ENCODE assay signal across 8 cellular contexts in the genomic region with DNA sequence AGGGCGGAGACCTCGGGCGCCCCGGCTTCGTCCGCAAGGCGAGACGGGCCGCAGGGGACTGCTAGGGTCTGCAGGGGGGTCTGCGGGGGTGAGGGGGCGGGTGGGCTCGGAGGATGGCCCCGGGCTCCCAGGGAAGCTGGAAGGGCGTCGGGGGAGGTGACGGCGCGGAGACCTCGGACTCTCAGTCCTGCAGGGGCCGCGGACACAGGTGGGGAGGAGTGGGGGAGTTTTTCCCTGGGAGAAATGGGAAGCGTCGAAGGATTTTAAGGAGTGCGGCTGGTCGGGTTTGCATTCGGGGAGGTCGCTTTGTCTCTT. TPM values are rescaled to one million over a fixed set of nuclear protein-coding genes. Genes with fewer than 3 reads are reported as not detected.
DNase-seq lines count a peak whose midpoint lies in the region; ATAC-seq and TF ChIP-seq lines count a peak whose summit lies in the region.

No MANE protein-coding gene starts in this region.

- no peaks in the 10 kb centered on the region for H3K36me3 Mint-ChIP-seq in activated naive CD4-positive, alpha-beta T cell treated with anti-CD3 and anti-CD28 coated beads, Interleukin-2, amount 50 U/mL, for 24 hours
- no peaks in the 10 kb centered on the region for H3K36me3 Mint-ChIP-seq in mesothelial cell of epicardium

- H3K27me3 ChIP-seq in mammary epithelial cell (ENCODE audit: insufficient read depth, low read length) (no peaks in the 10 kb centered on the region), upper lobe of right lung (no peaks in the 10 kb centered on the region)

- peak overlapping the region; percentile 77 for H3K4me2 ChIP-seq in mammary epithelial cell (ENCODE audit: insufficient read depth, low read depth, low read length)

- in situ Hi-C loops in mammary epithelial cell (cut with MboI; ENCODE audit: low sequenced_read_pairs in 2 of 2): no loop called here

- H3K79me2 ChIP-seq in mammary epithelial cell (ENCODE audit: insufficient read depth, low read length): no peaks in the 10 kb centered on the region

- H3K27ac ChIP-seq in mammary epithelial cell (ENCODE audit: insufficient read depth, low read depth, low read length): no peak overlapping the region
- no peak overlapping the region for H3K27ac ChIP-seq in upper lobe of right lung

- BruUV-seq in mammary epithelial cell (replicated peaks; lab: Mats Ljungman, UMichigan): no TSS peak

- TF ChIP-seq POLR2A in erythroblast (IDR thresholded peaks at IDR 0.05; ENCODE audit: low read length): no peak

- peak overlapping the region in 2 of 3 experiments; percentile 46 to 56 for H3K4me3 ChIP-seq in mammary epithelial cell (replicated peaks in 1 of 3; ENCODE audit: insufficient read depth in 1 of 3, low read depth in 2 of 3, low read length in 3 of 3)
- peak overlapping the region; percentile 64 for H3K4me3 ChIP-seq in upper lobe of right lung

- TF ChIP-seq CTCF in mammary epithelial cell (conservative IDR thresholded peaks at IDR 0.05 in 1 of 2, IDR thresholded peaks at IDR 0.05 in 1 of 2; ENCODE audit: extremely low read depth in 1 of 2, insufficient read depth in 1 of 2, low read depth in 1 of 2, low read length in 2 of 2) (no peak), mesothelial cell of epicardium (IDR thresholded peaks at IDR 0.05; ENCODE audit: unreplicated experiment) (no peak), upper lobe of right lung (IDR thresholded peaks at IDR 0.05) (no peak)

- H3K4me1 ChIP-seq in mammary epithelial cell (ENCODE audit: insufficient read depth, low read length) (peaks cover 17% of the 10 kb centered on the region), upper lobe of right lung (peaks cover 16% of the 10 kb centered on the region)

- dilution Hi-C loops in mammary epithelial cell (cut with HindIII; ENCODE audit: low sequenced_read_pairs): loop anchor here (5.0 to 10.0 kb wide), 4 partner anchors 40 to 112 kb away; a partner anchor contains a TSS

- intact Hi-C loops in mammary epithelial cell (cut with micrococcal nuclease) (loop anchor here (1.0 to 10.0 kb wide), 3 partner anchors 38 to 182 kb away; a partner anchor contains a TSS), upper lobe of right lung (cut with DNase I) (no loop called here)

- H3K9me3 ChIP-seq in mammary epithelial cell (replicated peaks; ENCODE audit: insufficient read depth, low read length): no peaks in the 10 kb centered on the region
- no peaks in the 10 kb centered on the region for H3K9me3 ChIP-seq in upper lobe of right lung

- ATAC-seq in upper lobe of right lung (no peak), GM18511 (IDR thresholded peaks at IDR 0.05; ENCODE audit: unreplicated experiment) (no peak)

- H3K36me3 ChIP-seq in mammary epithelial cell (ENCODE audit: insufficient read depth, low read length) (no peaks in the 10 kb centered on the region), upper lobe of right lung (no peaks in the 10 kb centered on the region)

- H3K27ac Mint-ChIP-seq in activated naive CD4-positive, alpha-beta T cell treated with anti-CD3 and anti-CD28 coated beads, Interleukin-2, amount 50 U/mL, for 24 hours: no peak overlapping the region
- peak overlapping the region; percentile 17 for H3K27ac Mint-ChIP-seq in mesothelial cell of epicardium

- H4K20me1 ChIP-seq in mammary epithelial cell (ENCODE audit: insufficient read depth, low read length): no peaks in the 10 kb centered on the region

- CTCF ChIA-PET in mammary epithelial cell (lab: Charles Lee; ENCODE audit: low non-redundant PET): interaction anchor here (0.6 to 0.7 kb wide), 5 partner anchors 26 to 488 kb away, joined by 3 to 7 read pairs (median 4); a partner anchor contains a TSS

- H3K4me1 Mint-ChIP-seq in activated naive CD4-positive, alpha-beta T cell treated with anti-CD3 and anti-CD28 coated beads, Interleukin-2, amount 50 U/mL, for 24 hours: peaks cover 21% of the 10 kb centered on the region
- H3K4me1 Mint-ChIP-seq in mesothelial cell of epicardium: peaks cover 12% of the 10 kb centered on the region

- H3K9ac ChIP-seq in mammary epithelial cell (ENCODE audit: insufficient read depth, low read length): no peak overlapping the region

- H3K9me3 Mint-ChIP-seq in activated naive CD4-positive, alpha-beta T cell treated with anti-CD3 and anti-CD28 coated beads, Interleukin-2, amount 50 U/mL, for 24 hours: no peaks in the 10 kb centered on the region
- H3K9me3 Mint-ChIP-seq in mesothelial cell of epicardium: peaks cover 7% of the 10 kb centered on the region

- 0% methylated on average over 5 of the region's 27 CpGs for WGBS in mammary epithelial cell (ENCODE audit: low coverage, missing lambda C conversion rate)

- H3K4me3 Mint-ChIP-seq in activated naive CD4-positive, alpha-beta T cell treated with anti-CD3 and anti-CD28 coated beads, Interleukin-2, amount 50 U/mL, for 24 hours: peak overlapping the region; percentile 73
- H3K4me3 Mint-ChIP-seq in mesothelial cell of epicardium: peak overlapping the region; percentile 70

- no peak for DNase-seq in activated naive CD4-positive, alpha-beta T cell treated with Interleukin-2 at 50 U/mL for 16 hours
- DNase-seq in mammary epithelial cell: no peak
- no peak for DNase-seq in mesothelial cell of epicardium (ENCODE audit: low spot score in 2 of 2, unreplicated experiment in 2 of 2)
- DNase-seq in upper lobe of right lung: no peak
- no peak for DNase-seq in erythroblast (lab: John Stamatoyannopoulos, UW)
- DNase-seq in Kasumi-1 (lab: John Stamatoyannopoulos, UW): no peak

- H3K27me3 Mint-ChIP-seq in activated naive CD4-positive, alpha-beta T cell treated with anti-CD3 and anti-CD28 coated beads, Interleukin-2, amount 50 U/mL, for 24 hours: no peaks in the 10 kb centered on the region
- peaks cover 20% of the 10 kb centered on the region for H3K27me3 Mint-ChIP-seq in mesothelial cell of epicardium (ENCODE audit: low read depth)

- H2AFZ ChIP-seq in mammary epithelial cell (ENCODE audit: low read depth, low read length): peak overlapping the region; percentile 76

RNA-seq across cellular contexts. Expression of a gene that starts 25.9 kb away (rescaled TPM):
- total RNA-seq in mammary epithelial cell (1 to 10 TPM; 1.9 to 2.2 TPM), mesothelial cell of epicardium (5.8 to 6.7 TPM (median 6.2 TPM) in 3 replicates), upper lobe of right lung (12.3 TPM)
- polyA plus RNA-seq in mammary epithelial cell: 1.2 TPM
- polyA minus RNA-seq in mammary epithelial cell: 0.41 TPM

RNA-seq across cellular contexts. Expression of a gene that starts 31.3 kb away (rescaled TPM):
- 100 to 1,000 TPM; 116 to 125 TPM for total RNA-seq in mammary epithelial cell
- 124 TPM for polyA plus RNA-seq in mammary epithelial cell
- 153 TPM for polyA minus RNA-seq in mammary epithelial cell
- total RNA-seq in mesothelial cell of epicardium: 116 to 122 TPM (median 117 TPM) in 3 replicates
- total RNA-seq in upper lobe of right lung: 174 TPM

RNA-seq across cellular contexts. Expression of a gene that starts 38.3 kb away (rescaled TPM):
- total RNA-seq in mammary epithelial cell (10 to 100 TPM; 61.3 to 91.4 TPM), mesothelial cell of epicardium (28.3 to 29.2 TPM (median 28.4 TPM) in 3 replicates), upper lobe of right lung (30.3 TPM)
- polyA plus RNA-seq in mammary epithelial cell: 23.1 TPM
- 12.0 TPM for polyA minus RNA-seq in mammary epithelial cell
